ENCODE assay signal across 23 cellular contexts in the genomic region with DNA sequence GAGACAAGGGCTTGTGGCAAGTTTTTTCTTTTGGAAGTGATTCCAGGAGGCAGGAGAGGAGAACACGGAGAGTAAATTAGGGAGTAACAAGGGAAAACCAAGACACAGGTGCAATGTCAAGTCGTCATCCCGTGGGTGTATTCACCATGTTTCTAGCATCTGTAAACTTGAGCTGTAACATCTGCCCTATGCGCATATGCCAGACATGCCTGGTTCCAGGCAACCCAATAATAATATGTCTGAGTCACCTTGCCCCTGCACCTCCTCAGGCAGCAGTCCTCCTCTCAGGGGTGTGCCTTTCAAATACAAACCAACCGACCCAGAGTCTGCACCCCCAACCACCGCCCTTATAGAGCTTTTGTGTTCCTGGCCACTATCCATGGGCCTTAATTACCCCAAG.
"Had no signal": no experiment of that assay in that cellular context is flagged by ENCODE, and none has a peak within 500 bp of the region (broad histone marks: within the 10 kb centered on the region; RNA-seq: fewer than 3 reads in every experiment).

No MANE protein-coding gene starts in this region.

- H3K4me1 Mint-ChIP-seq: mesothelial cell of epicardium, naive B cell had no signal

- FAIRE-seq: endothelial cell of umbilical vein, islet of Langerhans, keratinocyte had no signal

- ATAC-seq: gastrocnemius medialis, left cardiac atrium, left lung, left ventricle myocardium superior, lower lobe of right lung, mucosa of descending colon had no signal

- H3K27ac Mint-ChIP-seq: mesothelial cell of epicardium, naive B cell had no signal

- H3K9me3 ChIP-seq: esophagus muscularis mucosa, gastrocnemius medialis, heart right ventricle, left lung, lower lobe of right lung, mucosa of descending colon had no signal

- H3K9me3 Mint-ChIP-seq: mesothelial cell of epicardium had no signal

- H3K4me3 Mint-ChIP-seq: mesothelial cell of epicardium, naive B cell had no signal

- H3K4me3 ChIP-seq: coronary artery, dorsolateral prefrontal cortex, esophagus muscularis mucosa, gastrocnemius medialis, heart right ventricle, left lung, lower lobe of right lung, mucosa of descending colon had no signal

- H3K27ac ChIP-seq: coronary artery, dorsolateral prefrontal cortex, esophagus muscularis mucosa, gastrocnemius medialis, heart right ventricle, left lung, lower lobe of right lung had no signal

- DNase-seq: dermis blood vessel endothelial cell; dorsolateral prefrontal cortex; effector CD4-positive, alpha-beta T cell; effector memory CD4-positive, alpha-beta T cell; foreskin melanocyte; gastrocnemius medialis; glutamatergic neuron; head of caudate nucleus; heart right ventricle; hippocampal formation; left cardiac atrium; left lung; left ventricle myocardium superior; lower lobe of right lung; mesenchymal stem cell; mucosa of descending colon; naive B cell had no signal

- H3K36me3 Mint-ChIP-seq: mesothelial cell of epicardium, naive B cell had no signal

- H3K36me3 ChIP-seq: esophagus muscularis mucosa, gastrocnemius medialis, heart right ventricle, left lung, lower lobe of right lung had no signal

- H3K4me1 ChIP-seq: esophagus muscularis mucosa, gastrocnemius medialis, left lung, lower lobe of right lung had no signal

- H3K27me3 ChIP-seq: dorsolateral prefrontal cortex, esophagus muscularis mucosa, gastrocnemius medialis, heart right ventricle, left lung had no signal
